ENCODE assay signal across 2 cellular contexts in the genomic region with DNA sequence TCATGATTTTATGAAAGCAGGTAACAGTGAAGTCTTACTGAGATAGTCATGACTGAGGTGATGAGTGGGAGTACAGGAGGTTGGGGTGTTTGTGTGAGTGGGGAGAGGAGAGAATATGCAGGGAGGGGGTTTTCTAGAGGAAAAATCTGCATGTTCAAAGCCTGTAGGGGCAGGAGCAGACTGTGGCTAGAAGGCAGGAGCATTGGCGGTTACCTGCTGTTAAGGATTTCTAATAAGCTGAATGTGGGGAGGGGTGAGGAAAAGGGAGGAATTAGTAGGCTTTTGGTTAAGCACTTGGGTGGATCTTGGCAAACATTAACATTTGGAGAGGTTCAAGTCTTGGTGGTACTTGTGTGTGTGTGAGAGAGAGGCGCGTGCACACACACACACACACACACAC.
TF ChIP-seq lines count a peak whose summit lies in the region.

No MANE protein-coding gene starts in this region.

TF ChIP-seq in HEK293, 187 proteins besides CTCF, POLR2A, EP300 and RAD21 (continued from another document):
- TF ChIP-seq, protein P1, sequence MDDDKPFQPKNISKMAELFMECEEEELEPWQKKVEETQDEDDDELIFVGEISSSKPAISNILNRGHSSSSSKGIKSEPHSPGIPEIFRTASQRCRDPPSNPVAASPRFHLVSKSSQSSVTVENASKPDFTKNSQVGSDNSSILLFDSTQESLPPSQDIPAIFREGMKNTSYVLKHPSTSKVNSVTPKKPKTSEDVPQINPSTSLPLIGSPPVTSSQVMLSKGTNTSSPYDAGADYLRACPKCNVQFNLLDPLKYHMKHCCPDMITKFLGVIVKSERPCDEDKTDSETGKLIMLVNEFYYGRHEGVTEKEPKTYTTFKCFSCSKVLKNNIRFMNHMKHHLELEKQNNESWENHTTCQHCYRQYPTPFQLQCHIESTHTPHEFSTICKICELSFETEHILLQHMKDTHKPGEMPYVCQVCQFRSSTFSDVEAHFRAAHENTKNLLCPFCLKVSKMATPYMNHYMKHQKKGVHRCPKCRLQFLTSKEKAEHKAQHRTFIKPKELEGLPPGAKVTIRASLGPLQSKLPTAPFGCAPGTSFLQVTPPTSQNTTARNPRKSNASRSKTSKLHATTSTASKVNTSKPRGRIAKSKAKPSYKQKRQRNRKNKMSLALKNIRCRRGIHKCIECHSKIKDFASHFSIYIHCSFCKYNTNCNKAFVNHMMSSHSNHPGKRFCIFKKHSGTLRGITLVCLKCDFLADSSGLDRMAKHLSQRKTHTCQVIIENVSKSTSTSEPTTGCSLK (tag by site-specific recombination; IDR thresholded peaks at IDR 0.05) = no peak

TF ChIP-seq in H1, 55 proteins besides CTCF, POLR2A, EP300 and RAD21 (continued from another document):
- TF ChIP-seq EGR1 (IDR thresholded peaks at IDR 0.05; ENCODE audit: borderline replicate concordance, low read depth, low read length) (no peak), TAF1 (IDR thresholded peaks at IDR 0.05; ENCODE audit: low read depth, low read length) (no peak), SP2 (IDR thresholded peaks at IDR 0.05; ENCODE audit: low read length) (no peak)
